In genomic region chr11:32331792-32332191, GRCh38 we compare ENCODE assay signal across 1 cellular context.
TF ChIP-seq lines count a peak whose summit lies in the region.

No MANE protein-coding gene starts in this region.

TF ChIP-seq in GM12878, 131 proteins besides CTCF, POLR2A, EP300 and RAD21 (continued from another document):
- no peak for TF ChIP-seq E2F8 (IDR thresholded peaks at IDR 0.05; ENCODE audit: low read depth, partially characterized antibody)
- TF ChIP-seq ZBTB11 (CRISPR knock-in tag; IDR thresholded peaks at IDR 0.05), result no peak
- no peak for TF ChIP-seq POLR2AphosphoS2 (IDR thresholded peaks at IDR 0.05; ENCODE audit: low read depth, low read length)
- TF ChIP-seq ZNF384 (IDR thresholded peaks at IDR 0.05; ENCODE audit: borderline replicate concordance, low read depth, low read length), result no peak
- no peak for TF ChIP-seq CHD1 (IDR thresholded peaks at IDR 0.05; ENCODE audit: low read depth, low read length)
- TF ChIP-seq MXI1 (IDR thresholded peaks at IDR 0.05; ENCODE audit: low read depth, low read length), result no peak
- no peak for TF ChIP-seq FOXM1 (IDR thresholded peaks at IDR 0.05; ENCODE audit: low read depth, low read length)
- no peak for TF ChIP-seq NR2F1 (conservative IDR thresholded peaks at IDR 0.05)
- no peak for TF ChIP-seq NFXL1 (IDR thresholded peaks at IDR 0.05; ENCODE audit: borderline replicate concordance)
- TF ChIP-seq KDM1A (IDR thresholded peaks at IDR 0.05; ENCODE audit: borderline replicate concordance), result no peak
- TF ChIP-seq BCL11A (IDR thresholded peaks at IDR 0.05; ENCODE audit: low read depth, low read length), result no peak
- TF ChIP-seq RUNX3 (IDR thresholded peaks at IDR 0.05; ENCODE audit: low read length), result peak; percentile 50; the same call in 1 of the 2 replicates
- TF ChIP-seq YBX1 (IDR thresholded peaks at IDR 0.05), result no peak
